Comparison of ENCODE assay signal across 31 cellular contexts in the genomic region with DNA sequence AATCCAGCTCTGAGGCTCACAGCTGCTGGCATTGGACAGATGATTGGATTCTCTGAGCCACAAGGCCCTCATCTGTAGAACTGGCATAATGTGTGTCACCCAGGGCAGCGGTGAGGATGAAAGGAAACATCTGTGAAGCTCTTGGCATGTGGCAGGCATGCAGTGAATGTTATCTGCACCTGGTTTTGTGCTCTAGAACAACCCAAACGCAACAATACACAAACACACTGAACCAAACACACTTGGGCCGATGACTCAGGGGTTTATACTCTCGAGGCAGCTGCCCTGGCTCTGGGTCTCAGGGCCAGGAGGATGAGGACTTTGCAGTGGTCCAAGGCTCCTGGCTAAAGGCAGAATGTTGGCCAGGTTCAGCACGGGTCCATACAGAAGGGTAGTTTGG.
DNase-seq lines count a peak whose midpoint lies in the region; ATAC-seq, FAIRE-seq and TF ChIP-seq lines count a peak whose summit lies in the region.
"Had no signal": no experiment of that assay in that cellular context is flagged by ENCODE, and none has a peak within 500 bp of the region (broad histone marks: within the 10 kb centered on the region; RNA-seq: fewer than 3 reads in every experiment).

No MANE protein-coding gene starts in this region.

- no TSS peak for BruUV-seq in endothelial cell of umbilical vein (replicated peaks; lab: Mats Ljungman, UMichigan)

- H3K27me3 ChIP-seq in right cardiac atrium (ENCODE audit: control insufficient read depth, insufficient read depth) (no peaks in the 10 kb centered on the region), endothelial cell of umbilical vein (ENCODE audit: control insufficient read depth in 2 of 2, insufficient read depth in 2 of 2, low read length in 2 of 2) (no peaks in the 10 kb centered on the region)
- H3K27me3 ChIP-seq: adrenal gland, breast epithelium, pancreas, sigmoid colon, SJSA1, thyroid gland had no signal

- WGBS in right cardiac atrium = 71% methylated on average over 5 of the region's 5 CpGs

- no peak overlapping the region for H3K27ac ChIP-seq in right cardiac atrium (ENCODE audit: low read length)
- H3K27ac ChIP-seq in endothelial cell of umbilical vein (ENCODE audit: insufficient read depth, low read depth, low read length) = no peak overlapping the region
- peak overlapping the region; percentile 73 for H3K27ac ChIP-seq in temporal lobe (ENCODE audit: low read depth, low read length)
- H3K27ac ChIP-seq: adrenal gland, breast epithelium, coronary artery, pancreas, sigmoid colon, SJSA1, thyroid gland had no signal

- no peak overlapping the region for H3K9ac ChIP-seq in endothelial cell of umbilical vein (replicated peaks; ENCODE audit: extremely low read depth, insufficient read depth, low read length)

- no peak for TF ChIP-seq POLR2A in endothelial cell of umbilical vein (IDR thresholded peaks at IDR 0.05; ENCODE audit: low read depth, low read length)

- H3K9me3 ChIP-seq in right cardiac atrium (ENCODE audit: control insufficient read depth, low read length) (no peaks in the 10 kb centered on the region), endothelial cell of umbilical vein (replicated peaks; ENCODE audit: control insufficient read depth, insufficient read depth, low read length) (no peaks in the 10 kb centered on the region)
- H3K9me3 ChIP-seq: adrenal gland, breast epithelium, mucosa of descending colon, pancreas, sigmoid colon, SJSA1, thyroid gland had no signal

- no peak overlapping the region for H3K4me2 ChIP-seq in endothelial cell of umbilical vein (ENCODE audit: insufficient read depth, low read length)

- peaks cover 6 to 26% of the 10 kb centered on the region in 2 experiments for H3K36me3 ChIP-seq in endothelial cell of umbilical vein (ENCODE audit: control insufficient read depth in 2 of 2, extremely low read depth in 1 of 2, insufficient read depth in 2 of 2, low read length in 2 of 2)

- intact Hi-C loops in Right ventricle myocardium superior (cut with DNase I) = no loop called here
- intact Hi-C loops in right cardiac atrium (cut with DNase I) = no loop called here
- intact Hi-C loops in endothelial cell of umbilical vein (cut with micrococcal nuclease) = no loop called here

- DNase-seq in Right ventricle myocardium superior = no peak
- DNase-seq in right cardiac atrium = no peak
- peak; percentile 45 for DNase-seq in endothelial cell of umbilical vein (ENCODE audit: low read depth, low spot score)
- peak; percentile 59 for DNase-seq in myocyte (ENCODE audit: low read depth)
- no peak for DNase-seq in NCI-H1105 treated with DMSO at 0.1 percent for 48 hours (lab: John Stamatoyannopoulos, UW)
- no peak for DNase-seq in T-helper 2 cell
- DNase-seq: activated CD4-positive, CD25-positive, alpha-beta regulatory T cell; activated CD8-positive, alpha-beta memory T cell treated with anti-CD3 and anti-CD28 coated beads, Interleukin-2, amount 10 ng/mL, durations not matched to agents 7 days and 5 days; activated naive CD4-positive, alpha-beta T cell treated with anti-CD3 and anti-CD28 coated beads for 36 hours; activated T-cell treated with anti-CD3 and anti-CD28 coated beads, Interleukin-2, amount 50 U/mL, for 72 hours; adrenal gland; CD8-positive, alpha-beta memory T cell; mucosa of descending colon; NCI-H2081 treated with DMSO at 0.1 percent for 48 hours; NCI-H345; nephron progenitor cell; pancreas; sigmoid colon; stimulated activated CD4-positive, alpha-beta T cell treated with anti-CD3 and anti-CD28 coated beads, Interleukin-15, amount 100 ng/mL, for 24 hours; stimulated activated naive CD4-positive, alpha-beta T cell treated with Interleukin-2 at 50 U/mL for 16 hours; T-cell; thyroid gland had no signal

- TF ChIP-seq CTCF in endothelial cell of umbilical vein (IDR thresholded peaks at IDR 0.05; ENCODE audit: extremely low read depth in 1 of 2, insufficient read depth in 1 of 2, low read depth in 1 of 2, low read length in 2 of 2) = no peak

- ATAC-seq in Right ventricle myocardium superior (ENCODE audit: poor library complexity) (peak; percentile 25), right cardiac atrium (no peak), HG03342 (IDR thresholded peaks at IDR 0.05; ENCODE audit: unreplicated experiment) (no peak)
- ATAC-seq: activated CD8-positive, alpha-beta memory T cell treated with anti-CD3 and anti-CD28 coated beads, Interleukin-2, amount 10 ng/mL, durations not matched to agents 7 days and 5 days; activated T-cell treated with anti-CD3 and anti-CD28 coated beads, Interleukin-2, amount 50 U/mL, for 72 hours; mucosa of descending colon; pancreas; T-cell had no signal

- H4K20me1 ChIP-seq in endothelial cell of umbilical vein (replicated peaks; ENCODE audit: control insufficient read depth, extremely low read depth, insufficient read depth, low read length) = no peaks in the 10 kb centered on the region

- H3K4me1 ChIP-seq in right cardiac atrium (ENCODE audit: control insufficient read depth, insufficient read depth, low read length) = no peaks in the 10 kb centered on the region
- no peaks in the 10 kb centered on the region for H3K4me1 ChIP-seq in endothelial cell of umbilical vein (ENCODE audit: control insufficient read depth, extremely low read depth, insufficient read depth, low read length)
- H3K4me1 ChIP-seq: adrenal gland, breast epithelium, sigmoid colon, SJSA1, thyroid gland had no signal

- CTCF ChIA-PET in endothelial cell of umbilical vein (lab: Charles Lee) = interaction anchor here (1.3 to 1.4 kb wide), 3 partner anchors 14 to 104 kb away, joined by 3 to 4 read pairs (median 3); no protein-coding TSS in a partner anchor

- H3K79me2 ChIP-seq in endothelial cell of umbilical vein (ENCODE audit: control insufficient read depth, insufficient read depth, low read length) = no peaks in the 10 kb centered on the region

- no peak for FAIRE-seq in endothelial cell of umbilical vein (lab: Jason Lieb, UNC)
- FAIRE-seq: endometrium, G401.6, H54, islet of Langerhans, pancreas had no signal

- no peak overlapping the region for H3K4me3 ChIP-seq in right cardiac atrium (ENCODE audit: low read length)
- no peak overlapping the region for H3K4me3 ChIP-seq in endothelial cell of umbilical vein (replicated peaks in 1 of 3; ENCODE audit: insufficient read depth in 1 of 3, low read depth in 1 of 3, low read length in 3 of 3)
- H3K4me3 ChIP-seq: adrenal gland, breast epithelium, coronary artery, mucosa of descending colon, pancreas, sigmoid colon, SJSA1, thyroid gland had no signal

- dilution Hi-C loops in endothelial cell of umbilical vein (cut with MboI; ENCODE audit: extremely low pct_ligation_motif_present, low sequenced_read_pairs) = no loop called here

- H3K9me1 ChIP-seq in endothelial cell of umbilical vein (replicated peaks; ENCODE audit: control insufficient read depth, extremely low read depth, insufficient read depth, low read length) = no peaks in the 10 kb centered on the region

- H2AFZ ChIP-seq in endothelial cell of umbilical vein (ENCODE audit: low read depth, low read length) = no peak overlapping the region

- POLR2A ChIA-PET in endothelial cell of umbilical vein (lab: Charles Lee) = no interaction called here

TF ChIP-seq in endothelial cell of umbilical vein, 7 proteins besides CTCF, POLR2A, EP300 and RAD21:
- no peak for TF ChIP-seq FOS (IDR thresholded peaks at IDR 0.05; ENCODE audit: borderline replicate concordance, insufficient read depth, low read length)
- TF ChIP-seq, protein P1, sequence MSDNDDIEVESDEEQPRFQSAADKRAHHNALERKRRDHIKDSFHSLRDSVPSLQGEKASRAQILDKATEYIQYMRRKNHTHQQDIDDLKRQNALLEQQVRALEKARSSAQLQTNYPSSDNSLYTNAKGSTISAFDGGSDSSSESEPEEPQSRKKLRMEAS (IDR thresholded peaks at IDR 0.05; ENCODE audit: insufficient read depth, insufficient read length) = no peak
- no peak for TF ChIP-seq GATA2 (IDR thresholded peaks at IDR 0.05; ENCODE audit: insufficient read depth, insufficient read length, low read depth, low read length)
- TF ChIP-seq EZH2 (IDR thresholded peaks at IDR 0.05; ENCODE audit: borderline replicate concordance, low read depth, low read length, severe bottlenecking) = no peak
- no peak for TF ChIP-seq JUN (IDR thresholded peaks at IDR 0.05; ENCODE audit: borderline replicate concordance, insufficient read depth, insufficient read length, low read depth)
- no peak for TF ChIP-seq MYC (IDR thresholded peaks at IDR 0.05; ENCODE audit: low read depth, low read length)
- TF ChIP-seq POLR2AphosphoS5 (IDR thresholded peaks at IDR 0.05; ENCODE audit: insufficient read depth, low read depth, low read length) = no peak

Comparison
In these comparisons a context has a peak if more than half of its experiments do, and no peak if none do; other contexts are left out.
1. DNase-seq: peak in endothelial cell of umbilical vein (single experiment) and myocyte (single experiment); none in Right ventricle myocardium superior (single experiment), right cardiac atrium (0 of 3), NCI-H1105 treated with DMSO at 0.1 percent for 48 hours (single experiment) and T-helper 2 cell (0 of 5).